In genomic region chr15:44735482-44736260, GRCh38 we compare ENCODE assay signal across 1 cellular context.
TF ChIP-seq lines count a peak whose summit lies in the region.

No MANE protein-coding gene starts in this region.

TF ChIP-seq in K562, 482 proteins besides CTCF, POLR2A, EP300 and RAD21 (continued from another document and continues in another):
- TF ChIP-seq, protein P1, sequence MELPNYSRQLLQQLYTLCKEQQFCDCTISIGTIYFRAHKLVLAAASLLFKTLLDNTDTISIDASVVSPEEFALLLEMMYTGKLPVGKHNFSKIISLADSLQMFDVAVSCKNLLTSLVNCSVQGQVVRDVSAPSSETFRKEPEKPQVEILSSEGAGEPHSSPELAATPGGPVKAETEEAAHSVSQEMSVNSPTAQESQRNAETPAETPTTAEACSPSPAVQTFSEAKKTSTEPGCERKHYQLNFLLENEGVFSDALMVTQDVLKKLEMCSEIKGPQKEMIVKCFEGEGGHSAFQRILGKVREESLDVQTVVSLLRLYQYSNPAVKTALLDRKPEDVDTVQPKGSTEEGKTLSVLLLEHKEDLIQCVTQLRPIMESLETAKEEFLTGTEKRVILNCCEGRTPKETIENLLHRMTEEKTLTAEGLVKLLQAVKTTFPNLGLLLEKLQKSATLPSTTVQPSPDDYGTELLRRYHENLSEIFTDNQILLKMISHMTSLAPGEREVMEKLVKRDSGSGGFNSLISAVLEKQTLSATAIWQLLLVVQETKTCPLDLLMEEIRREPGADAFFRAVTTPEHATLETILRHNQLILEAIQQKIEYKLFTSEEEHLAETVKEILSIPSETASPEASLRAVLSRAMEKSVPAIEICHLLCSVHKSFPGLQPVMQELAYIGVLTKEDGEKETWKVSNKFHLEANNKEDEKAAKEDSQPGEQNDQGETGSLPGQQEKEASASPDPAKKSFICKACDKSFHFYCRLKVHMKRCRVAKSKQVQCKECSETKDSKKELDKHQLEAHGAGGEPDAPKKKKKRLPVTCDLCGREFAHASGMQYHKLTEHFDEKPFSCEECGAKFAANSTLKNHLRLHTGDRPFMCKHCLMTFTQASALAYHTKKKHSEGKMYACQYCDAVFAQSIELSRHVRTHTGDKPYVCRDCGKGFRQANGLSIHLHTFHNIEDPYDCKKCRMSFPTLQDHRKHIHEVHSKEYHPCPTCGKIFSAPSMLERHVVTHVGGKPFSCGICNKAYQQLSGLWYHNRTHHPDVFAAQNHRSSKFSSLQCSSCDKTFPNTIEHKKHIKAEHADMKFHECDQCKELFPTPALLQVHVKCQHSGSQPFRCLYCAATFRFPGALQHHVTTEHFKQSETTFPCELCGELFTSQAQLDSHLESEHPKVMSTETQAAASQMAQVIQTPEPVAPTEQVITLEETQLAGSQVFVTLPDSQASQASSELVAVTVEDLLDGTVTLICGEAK (IDR thresholded peaks at IDR 0.05), result 0 out of 2 replicates have a peak, but pooled peaks have one; percentile 30
- TF ChIP-seq, protein P1 (CRISPR knock-in tag; IDR thresholded peaks at IDR 0.05), result no peak
- TF ChIP-seq ZSCAN32 (CRISPR knock-in tag; IDR thresholded peaks at IDR 0.05) (no peak), CTBP1 (IDR thresholded peaks at IDR 0.05; ENCODE audit: borderline replicate concordance) (peak; percentile 39), ELF4 (CRISPR knock-in tag; IDR thresholded peaks at IDR 0.05) (no peak), ZNF584 (CRISPR knock-in tag; IDR thresholded peaks at IDR 0.05; ENCODE audit: low read depth) (no peak), HDAC2 (IDR thresholded peaks at IDR 0.05) (no peak), TRIM25 (IDR thresholded peaks at IDR 0.05; ENCODE audit: borderline replicate concordance) (no peak), ZNF217 (CRISPR knock-in tag; IDR thresholded peaks at IDR 0.05) (no peak), CCNT2 (IDR thresholded peaks at IDR 0.05; ENCODE audit: borderline replicate concordance, extremely low read depth, insufficient read length, low read depth, low read length) (no peak), ZNF384 (IDR thresholded peaks at IDR 0.05; ENCODE audit: low read depth, low read length) (no peak; the same call in 1 of the 2 replicates), ZBTB7A (IDR thresholded peaks at IDR 0.05; ENCODE audit: borderline replicate concordance, control insufficient read depth, low read depth, low read length) (no peak), ZNF707 (CRISPR knock-in tag; conservative IDR thresholded peaks at IDR 0.05) (no peak), SIX5 (IDR thresholded peaks at IDR 0.05; ENCODE audit: borderline replicate concordance in 1 of 2, insufficient read depth in 1 of 2, low read depth in 1 of 2, low read length in 2 of 2) (no peak), RAD51 (IDR thresholded peaks at IDR 0.05; ENCODE audit: borderline replicate concordance, low read depth) (no peak; the same call in 1 of the 2 replicates), EZH2 (IDR thresholded peaks at IDR 0.05; ENCODE audit: borderline replicate concordance, low read depth, low read length) (no peak), ZBTB12 (CRISPR knock-in tag; IDR thresholded peaks at IDR 0.05) (no peak), CBFA2T2 (conservative IDR thresholded peaks at IDR 0.05) (0 out of 2 replicates have a peak, but pooled peaks have one; percentile 10), ERF (CRISPR knock-in tag; IDR thresholded peaks at IDR 0.05) (no peak), POLR2B (IDR thresholded peaks at IDR 0.05; ENCODE audit: low read depth, partially characterized antibody) (no peak), L3MBTL2 (IDR thresholded peaks at IDR 0.05) (peak; percentile 11; the same call in 1 of the 2 replicates), KAT7 (CRISPR knock-in tag; IDR thresholded peaks at IDR 0.05; ENCODE audit: borderline replicate concordance) (no peak), PURB (CRISPR knock-in tag; IDR thresholded peaks at IDR 0.05; ENCODE audit: low read depth) (no peak)
- TF ChIP-seq, protein P2, sequence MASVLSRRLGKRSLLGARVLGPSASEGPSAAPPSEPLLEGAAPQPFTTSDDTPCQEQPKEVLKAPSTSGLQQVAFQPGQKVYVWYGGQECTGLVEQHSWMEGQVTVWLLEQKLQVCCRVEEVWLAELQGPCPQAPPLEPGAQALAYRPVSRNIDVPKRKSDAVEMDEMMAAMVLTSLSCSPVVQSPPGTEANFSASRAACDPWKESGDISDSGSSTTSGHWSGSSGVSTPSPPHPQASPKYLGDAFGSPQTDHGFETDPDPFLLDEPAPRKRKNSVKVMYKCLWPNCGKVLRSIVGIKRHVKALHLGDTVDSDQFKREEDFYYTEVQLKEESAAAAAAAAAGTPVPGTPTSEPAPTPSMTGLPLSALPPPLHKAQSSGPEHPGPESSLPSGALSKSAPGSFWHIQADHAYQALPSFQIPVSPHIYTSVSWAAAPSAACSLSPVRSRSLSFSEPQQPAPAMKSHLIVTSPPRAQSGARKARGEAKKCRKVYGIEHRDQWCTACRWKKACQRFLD (CRISPR knock-in tag; IDR thresholded peaks at IDR 0.05), result no peak
- TF ChIP-seq, protein P3, sequence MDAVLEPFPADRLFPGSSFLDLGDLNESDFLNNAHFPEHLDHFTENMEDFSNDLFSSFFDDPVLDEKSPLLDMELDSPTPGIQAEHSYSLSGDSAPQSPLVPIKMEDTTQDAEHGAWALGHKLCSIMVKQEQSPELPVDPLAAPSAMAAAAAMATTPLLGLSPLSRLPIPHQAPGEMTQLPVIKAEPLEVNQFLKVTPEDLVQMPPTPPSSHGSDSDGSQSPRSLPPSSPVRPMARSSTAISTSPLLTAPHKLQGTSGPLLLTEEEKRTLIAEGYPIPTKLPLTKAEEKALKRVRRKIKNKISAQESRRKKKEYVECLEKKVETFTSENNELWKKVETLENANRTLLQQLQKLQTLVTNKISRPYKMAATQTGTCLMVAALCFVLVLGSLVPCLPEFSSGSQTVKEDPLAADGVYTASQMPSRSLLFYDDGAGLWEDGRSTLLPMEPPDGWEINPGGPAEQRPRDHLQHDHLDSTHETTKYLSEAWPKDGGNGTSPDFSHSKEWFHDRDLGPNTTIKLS (IDR thresholded peaks at IDR 0.05; ENCODE audit: borderline replicate concordance, low read depth), result 0 out of 2 replicates have a peak, but pooled peaks have one; percentile 21
- TF ChIP-seq, protein P4, sequence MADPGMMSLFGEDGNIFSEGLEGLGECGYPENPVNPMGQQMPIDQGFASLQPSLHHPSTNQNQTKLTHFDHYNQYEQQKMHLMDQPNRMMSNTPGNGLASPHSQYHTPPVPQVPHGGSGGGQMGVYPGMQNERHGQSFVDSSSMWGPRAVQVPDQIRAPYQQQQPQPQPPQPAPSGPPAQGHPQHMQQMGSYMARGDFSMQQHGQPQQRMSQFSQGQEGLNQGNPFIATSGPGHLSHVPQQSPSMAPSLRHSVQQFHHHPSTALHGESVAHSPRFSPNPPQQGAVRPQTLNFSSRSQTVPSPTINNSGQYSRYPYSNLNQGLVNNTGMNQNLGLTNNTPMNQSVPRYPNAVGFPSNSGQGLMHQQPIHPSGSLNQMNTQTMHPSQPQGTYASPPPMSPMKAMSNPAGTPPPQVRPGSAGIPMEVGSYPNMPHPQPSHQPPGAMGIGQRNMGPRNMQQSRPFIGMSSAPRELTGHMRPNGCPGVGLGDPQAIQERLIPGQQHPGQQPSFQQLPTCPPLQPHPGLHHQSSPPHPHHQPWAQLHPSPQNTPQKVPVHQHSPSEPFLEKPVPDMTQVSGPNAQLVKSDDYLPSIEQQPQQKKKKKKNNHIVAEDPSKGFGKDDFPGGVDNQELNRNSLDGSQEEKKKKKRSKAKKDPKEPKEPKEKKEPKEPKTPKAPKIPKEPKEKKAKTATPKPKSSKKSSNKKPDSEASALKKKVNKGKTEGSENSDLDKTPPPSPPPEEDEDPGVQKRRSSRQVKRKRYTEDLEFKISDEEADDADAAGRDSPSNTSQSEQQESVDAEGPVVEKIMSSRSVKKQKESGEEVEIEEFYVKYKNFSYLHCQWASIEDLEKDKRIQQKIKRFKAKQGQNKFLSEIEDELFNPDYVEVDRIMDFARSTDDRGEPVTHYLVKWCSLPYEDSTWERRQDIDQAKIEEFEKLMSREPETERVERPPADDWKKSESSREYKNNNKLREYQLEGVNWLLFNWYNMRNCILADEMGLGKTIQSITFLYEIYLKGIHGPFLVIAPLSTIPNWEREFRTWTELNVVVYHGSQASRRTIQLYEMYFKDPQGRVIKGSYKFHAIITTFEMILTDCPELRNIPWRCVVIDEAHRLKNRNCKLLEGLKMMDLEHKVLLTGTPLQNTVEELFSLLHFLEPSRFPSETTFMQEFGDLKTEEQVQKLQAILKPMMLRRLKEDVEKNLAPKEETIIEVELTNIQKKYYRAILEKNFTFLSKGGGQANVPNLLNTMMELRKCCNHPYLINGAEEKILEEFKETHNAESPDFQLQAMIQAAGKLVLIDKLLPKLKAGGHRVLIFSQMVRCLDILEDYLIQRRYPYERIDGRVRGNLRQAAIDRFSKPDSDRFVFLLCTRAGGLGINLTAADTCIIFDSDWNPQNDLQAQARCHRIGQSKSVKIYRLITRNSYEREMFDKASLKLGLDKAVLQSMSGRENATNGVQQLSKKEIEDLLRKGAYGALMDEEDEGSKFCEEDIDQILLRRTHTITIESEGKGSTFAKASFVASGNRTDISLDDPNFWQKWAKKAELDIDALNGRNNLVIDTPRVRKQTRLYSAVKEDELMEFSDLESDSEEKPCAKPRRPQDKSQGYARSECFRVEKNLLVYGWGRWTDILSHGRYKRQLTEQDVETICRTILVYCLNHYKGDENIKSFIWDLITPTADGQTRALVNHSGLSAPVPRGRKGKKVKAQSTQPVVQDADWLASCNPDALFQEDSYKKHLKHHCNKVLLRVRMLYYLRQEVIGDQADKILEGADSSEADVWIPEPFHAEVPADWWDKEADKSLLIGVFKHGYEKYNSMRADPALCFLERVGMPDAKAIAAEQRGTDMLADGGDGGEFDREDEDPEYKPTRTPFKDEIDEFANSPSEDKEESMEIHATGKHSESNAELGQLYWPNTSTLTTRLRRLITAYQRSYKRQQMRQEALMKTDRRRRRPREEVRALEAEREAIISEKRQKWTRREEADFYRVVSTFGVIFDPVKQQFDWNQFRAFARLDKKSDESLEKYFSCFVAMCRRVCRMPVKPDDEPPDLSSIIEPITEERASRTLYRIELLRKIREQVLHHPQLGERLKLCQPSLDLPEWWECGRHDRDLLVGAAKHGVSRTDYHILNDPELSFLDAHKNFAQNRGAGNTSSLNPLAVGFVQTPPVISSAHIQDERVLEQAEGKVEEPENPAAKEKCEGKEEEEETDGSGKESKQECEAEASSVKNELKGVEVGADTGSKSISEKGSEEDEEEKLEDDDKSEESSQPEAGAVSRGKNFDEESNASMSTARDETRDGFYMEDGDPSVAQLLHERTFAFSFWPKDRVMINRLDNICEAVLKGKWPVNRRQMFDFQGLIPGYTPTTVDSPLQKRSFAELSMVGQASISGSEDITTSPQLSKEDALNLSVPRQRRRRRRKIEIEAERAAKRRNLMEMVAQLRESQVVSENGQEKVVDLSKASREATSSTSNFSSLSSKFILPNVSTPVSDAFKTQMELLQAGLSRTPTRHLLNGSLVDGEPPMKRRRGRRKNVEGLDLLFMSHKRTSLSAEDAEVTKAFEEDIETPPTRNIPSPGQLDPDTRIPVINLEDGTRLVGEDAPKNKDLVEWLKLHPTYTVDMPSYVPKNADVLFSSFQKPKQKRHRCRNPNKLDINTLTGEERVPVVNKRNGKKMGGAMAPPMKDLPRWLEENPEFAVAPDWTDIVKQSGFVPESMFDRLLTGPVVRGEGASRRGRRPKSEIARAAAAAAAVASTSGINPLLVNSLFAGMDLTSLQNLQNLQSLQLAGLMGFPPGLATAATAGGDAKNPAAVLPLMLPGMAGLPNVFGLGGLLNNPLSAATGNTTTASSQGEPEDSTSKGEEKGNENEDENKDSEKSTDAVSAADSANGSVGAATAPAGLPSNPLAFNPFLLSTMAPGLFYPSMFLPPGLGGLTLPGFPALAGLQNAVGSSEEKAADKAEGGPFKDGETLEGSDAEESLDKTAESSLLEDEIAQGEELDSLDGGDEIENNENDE (IDR thresholded peaks at IDR 0.05; ENCODE audit: low read depth, low read length), result no peak
